Comparison of ENCODE assay signal across 1 cellular context in genomic region chr2:121627525-121628050, GRCh38.
TF ChIP-seq lines count a peak whose summit lies in the region.

No MANE protein-coding gene starts in this region.

TF ChIP-seq in GM23338, 12 proteins besides CTCF, POLR2A, EP300 and RAD21 (continued from another document):
- no peak for TF ChIP-seq ZNF462 (CRISPR knock-in tag; IDR thresholded peaks at IDR 0.05)
- no peak for TF ChIP-seq JUNB (IDR thresholded peaks at IDR 0.05; ENCODE audit: unreplicated experiment)
- no peak for TF ChIP-seq STAT1 (IDR thresholded peaks at IDR 0.05; ENCODE audit: unreplicated experiment)
